In genomic region chrX:13506574-13506973, GRCh38 we compare ENCODE assay signal across 8 cellular contexts.
A peak's percentile ranks its signal among the peaks of the same experiment; 100 is the strongest.
DNase-seq lines count a peak whose midpoint lies in the region; ATAC-seq, FAIRE-seq and TF ChIP-seq lines count a peak whose summit lies in the region.

No MANE protein-coding gene starts in this region.

- DNase-seq in A549 (ENCODE audit: low read depth in 1 of 2, low spot score in 1 of 2) (peak; percentile 31 to 55), GM13977 (ENCODE audit: low spot score) (peak; percentile 62), NOMO-1 treated with dmso at 0.1 percent for 144 hours (lab: John Stamatoyannopoulos, UW; ENCODE audit: unreplicated experiment) (peak; percentile 26), activated T-cell treated with anti-CD3 and anti-CD28 coated beads for 24 hours (ENCODE audit: low read depth) (peak; percentile 26), fibroblast of lung (ENCODE audit: low read depth in 2 of 2) (peak; percentile 37 to 66), ovary (peak; percentile 21 to 63 (median 53))

- H3K4me3 ChIP-seq in A549 (no peak overlapping the region), fibroblast of lung (replicated peaks in 1 of 4; ENCODE audit: control extremely low read depth in 1 of 4, insufficient read depth in 1 of 4, low read depth in 3 of 4, low read length in 4 of 4) (no peak overlapping the region), ovary (no peak overlapping the region)

- H3K9me3 ChIP-seq in A549 (no peaks in the 10 kb centered on the region), fibroblast of lung (ENCODE audit: control insufficient read depth, insufficient read depth, low read depth, low read length) (no peaks in the 10 kb centered on the region), ovary (no peaks in the 10 kb centered on the region)

- intact Hi-C loops in ovary (cut with DNase I): loop anchor here in 3 of 4 donors (5.0 to 10.0 kb wide), 3 partner anchors 138 to 528 kb away; no protein-coding TSS in a partner anchor

- H3K4me2 ChIP-seq in A549: no peak overlapping the region
- no peak overlapping the region for H3K4me2 ChIP-seq in fibroblast of lung (ENCODE audit: extremely low read depth, insufficient read depth, low read length)

- TF ChIP-seq POLR2A in A549 (IDR thresholded peaks at IDR 0.05; ENCODE audit: low read length) (no peak), ovary (IDR thresholded peaks at IDR 0.05) (no peak)

- 1% methylated on average over 5 of the region's 5 CpGs for WGBS in A549 (ENCODE audit: missing lambda C conversion rate)
- WGBS in ovary, 3 donors: 4 to 5% (median 5%) methylated on average over 5 of the region's 5 CpGs

- H3K79me2 ChIP-seq in fibroblast of lung (ENCODE audit: control insufficient read depth, insufficient read depth, low read length): no peaks in the 10 kb centered on the region

- H3K27ac ChIP-seq in A549 (peak overlapping the region in 1 of 2 experiments; percentile 54; a peak in 2 of 6 replicates), fibroblast of lung (ENCODE audit: insufficient read depth, low read length) (no peak overlapping the region), ovary (no peak overlapping the region)

- no peak overlapping the region for H3K9ac ChIP-seq in fibroblast of lung (ENCODE audit: insufficient read depth, low read length)

- no peak overlapping the region for H2AFZ ChIP-seq in fibroblast of lung (ENCODE audit: low read length)

- TF ChIP-seq RAD21 in A549 (conservative IDR thresholded peaks at IDR 0.05 in 1 of 2, IDR thresholded peaks at IDR 0.05 in 1 of 2): peak; percentile 89 to 90

- H3K36me3 ChIP-seq in fibroblast of lung (ENCODE audit: control insufficient read depth, insufficient read depth, low read length) (no peaks in the 10 kb centered on the region), ovary (no peaks in the 10 kb centered on the region)

- CTCF ChIA-PET in A549 (lab: Yijun Ruan, JAX): interaction anchor here (0.7 to 2.6 kb wide), 29 partner anchors 8 to 560 kb away, joined by 3 to 39 read pairs (median 3); partner anchors contain the start of genes GEMIN8 and RAB9A

- POLR2A ChIA-PET in A549 (lab: Yijun Ruan, JAX): interaction anchor here (1.1 to 1.2 kb wide), 2 partner anchors 139 to 523 kb away, joined by 5 to 6 read pairs; partner anchors contain the start of gene GEMIN8

- H3K27me3 ChIP-seq in fibroblast of lung (ENCODE audit: control insufficient read depth, insufficient read depth, low read length) (no peaks in the 10 kb centered on the region), ovary (no peaks in the 10 kb centered on the region)

- peak; percentile 7 for FAIRE-seq in A549 (lab: Jason Lieb, UNC)

- no peaks in the 10 kb centered on the region for H3K4me1 ChIP-seq in A549
- no peaks in the 10 kb centered on the region for H3K4me1 ChIP-seq in fibroblast of lung (ENCODE audit: control insufficient read depth, extremely low read depth, insufficient read depth, low read length)
- no peaks in the 10 kb centered on the region for H3K4me1 ChIP-seq in ovary (ENCODE audit: insufficient read depth)

- TF ChIP-seq EP300 in A549 (IDR thresholded peaks at IDR 0.05) (no peak), ovary (IDR thresholded peaks at IDR 0.05) (no peak)

- TF ChIP-seq CTCF in A549 (IDR thresholded peaks at IDR 0.05): peak; percentile 84
- peak; percentile 74 for TF ChIP-seq CTCF in GM13977 (IDR thresholded peaks at IDR 0.05; ENCODE audit: extremely low read depth, insufficient read depth, missing control alignments)
- TF ChIP-seq CTCF in fibroblast of lung (conservative IDR thresholded peaks at IDR 0.05 in 1 of 2, IDR thresholded peaks at IDR 0.05 in 1 of 2; ENCODE audit: low read depth in 1 of 2, low read length in 2 of 2): peak; percentile 58 to 61
- peak; percentile 40 to 47 (median 47) for TF ChIP-seq CTCF in ovary (IDR thresholded peaks at IDR 0.05)

- in situ Hi-C loops in GM13977 (cut with MboI; ENCODE audit: low pct_unique_long_range_greater_than_20kb, low sequenced_read_pairs, unreplicated experiment): loop anchor here (10.0 kb wide), 2 partner anchors 148 to 528 kb away; partner anchors contain the start of gene TCEANC

- ATAC-seq in A549 (no peak), HG02981 (IDR thresholded peaks at IDR 0.05; ENCODE audit: unreplicated experiment) (no peak), HG03342 (IDR thresholded peaks at IDR 0.05; ENCODE audit: unreplicated experiment) (no peak)

- no peaks in the 10 kb centered on the region for H4K20me1 ChIP-seq in fibroblast of lung (ENCODE audit: control insufficient read depth, extremely low read depth, insufficient read depth, low read length)

TF ChIP-seq in A549, 52 proteins besides CTCF, POLR2A, EP300 and RAD21:
- TF ChIP-seq SMC3 (IDR thresholded peaks at IDR 0.05): peak; percentile 87
- TF ChIP-seq, protein P1, sequence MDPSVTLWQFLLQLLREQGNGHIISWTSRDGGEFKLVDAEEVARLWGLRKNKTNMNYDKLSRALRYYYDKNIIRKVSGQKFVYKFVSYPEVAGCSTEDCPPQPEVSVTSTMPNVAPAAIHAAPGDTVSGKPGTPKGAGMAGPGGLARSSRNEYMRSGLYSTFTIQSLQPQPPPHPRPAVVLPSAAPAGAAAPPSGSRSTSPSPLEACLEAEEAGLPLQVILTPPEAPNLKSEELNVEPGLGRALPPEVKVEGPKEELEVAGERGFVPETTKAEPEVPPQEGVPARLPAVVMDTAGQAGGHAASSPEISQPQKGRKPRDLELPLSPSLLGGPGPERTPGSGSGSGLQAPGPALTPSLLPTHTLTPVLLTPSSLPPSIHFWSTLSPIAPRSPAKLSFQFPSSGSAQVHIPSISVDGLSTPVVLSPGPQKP (IDR thresholded peaks at IDR 0.05; ENCODE audit: low read depth, low read length): no peak
